In genomic region chr12:128805406-128805805, GRCh38 we compare ENCODE assay signal across 5 cellular contexts. TPM values are rescaled to one million over a fixed set of nuclear protein-coding genes. Genes with fewer than 3 reads are reported as not detected.
"Had no signal": no experiment of that assay in that cellular context is flagged by ENCODE, and none has a peak within 500 bp of the region (broad histone marks: within the 10 kb centered on the region; RNA-seq: fewer than 3 reads in every experiment).

No MANE protein-coding gene starts in this region.

RNA-seq across cellular contexts. Expression of gene GLT1D1, which starts 47.9 kb away (rescaled TPM):
- total RNA-seq: LHCN-M2, MCF 10A, NCI-H460, PC-9, RPMI7951 had no signal
